In the genomic region with DNA sequence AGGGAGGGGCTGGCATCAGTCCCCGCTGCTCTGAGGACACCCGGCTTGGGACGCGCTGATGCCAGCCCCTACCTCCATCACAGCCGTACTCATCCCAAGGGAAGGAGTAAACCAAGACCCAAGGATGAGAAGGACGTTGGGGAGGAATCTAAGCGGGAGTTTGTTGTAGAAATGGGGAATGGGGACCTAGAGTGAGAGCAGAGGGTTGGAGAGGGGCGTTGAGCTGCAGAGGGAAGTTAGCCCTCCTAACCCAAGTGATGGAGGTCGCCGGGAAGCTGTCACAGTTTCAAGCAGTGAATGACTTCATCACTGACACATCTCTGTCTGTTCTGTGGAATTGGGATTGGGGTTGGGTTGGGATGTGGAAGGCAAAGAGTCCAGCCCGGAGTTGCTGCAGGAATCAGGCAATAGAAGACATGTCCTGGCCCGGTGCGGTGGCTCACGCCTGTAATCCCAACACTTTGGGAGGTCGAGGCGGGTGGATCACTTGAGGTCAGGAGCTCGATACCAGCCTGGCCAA, we compare ENCODE assay signal across 8 cellular contexts. TPM values are rescaled to one million over a fixed set of nuclear protein-coding genes. Genes with fewer than 3 reads are reported as not detected.
DNase-seq lines count a peak whose midpoint lies in the region; ATAC-seq lines count a peak whose summit lies in the region.

No MANE protein-coding gene starts in this region.

- POLR2A ChIA-PET in activated CD4-positive, alpha-beta T cell treated with anti-CD3 and anti-CD28 coated beads for 36 hours (lab: Charles Lee): no interaction called here

- H3K4me3 Mint-ChIP-seq in activated CD4-positive, alpha-beta T cell treated with anti-CD3 and anti-CD28 coated beads for 36 hours: peak overlapping the region; percentile 49
- H3K4me3 Mint-ChIP-seq in activated naive CD8-positive, alpha-beta T cell: peak overlapping the region; percentile 69
- H3K4me3 Mint-ChIP-seq in stimulated activated naive CD8-positive, alpha-beta T cell treated with anti-CD3 and anti-CD28 coated beads, Interleukin-15, amount 100 ng/mL, for 72 hours: peak overlapping the region; percentile 24 to 46

- CTCF ChIA-PET in activated CD4-positive, alpha-beta T cell treated with anti-CD3 and anti-CD28 coated beads for 36 hours (lab: Charles Lee): interaction anchor here (0.6 to 0.9 kb wide), 2 partner anchors 54 to 186 kb away, joined by 3 read pairs; no protein-coding TSS in a partner anchor

- peaks cover 2% of the 10 kb centered on the region for H3K36me3 Mint-ChIP-seq in activated CD4-positive, alpha-beta T cell treated with anti-CD3 and anti-CD28 coated beads for 36 hours (ENCODE audit: low read depth)
- peaks cover 2% of the 10 kb centered on the region for H3K36me3 Mint-ChIP-seq in activated naive CD8-positive, alpha-beta T cell

- peaks cover 11% of the 10 kb centered on the region for H3K27me3 Mint-ChIP-seq in activated CD4-positive, alpha-beta T cell treated with anti-CD3 and anti-CD28 coated beads for 36 hours
- no peaks in the 10 kb centered on the region for H3K27me3 Mint-ChIP-seq in activated naive CD8-positive, alpha-beta T cell
- H3K27me3 Mint-ChIP-seq in stimulated activated naive CD8-positive, alpha-beta T cell treated with anti-CD3 and anti-CD28 coated beads, Interleukin-15, amount 100 ng/mL, for 72 hours: peaks cover 32% of the 10 kb centered on the region

- intact Hi-C loops in activated CD4-positive, alpha-beta T cell treated with anti-CD3 and anti-CD28 coated beads for 36 hours (cut with DNase I, micrococcal nuclease): loop anchor here (1.0 to 10.0 kb wide), 4 partner anchors 157 to 1049 kb away; a partner anchor contains a TSS

- no peaks in the 10 kb centered on the region for H3K9me3 Mint-ChIP-seq in activated CD4-positive, alpha-beta T cell treated with anti-CD3 and anti-CD28 coated beads for 36 hours (ENCODE audit: low read depth)
- no peaks in the 10 kb centered on the region for H3K9me3 Mint-ChIP-seq in activated naive CD8-positive, alpha-beta T cell (ENCODE audit: low read depth)
- H3K9me3 Mint-ChIP-seq in stimulated activated naive CD8-positive, alpha-beta T cell treated with anti-CD3 and anti-CD28 coated beads, Interleukin-15, amount 100 ng/mL, for 72 hours: no peaks in the 10 kb centered on the region

- peak overlapping the region; percentile 19 for H3K27ac Mint-ChIP-seq in activated CD4-positive, alpha-beta T cell treated with anti-CD3 and anti-CD28 coated beads for 36 hours
- peak overlapping the region; percentile 64 for H3K27ac Mint-ChIP-seq in activated naive CD8-positive, alpha-beta T cell
- H3K27ac Mint-ChIP-seq in stimulated activated naive CD8-positive, alpha-beta T cell treated with anti-CD3 and anti-CD28 coated beads, Interleukin-15, amount 100 ng/mL, for 72 hours: no peak overlapping the region

- ATAC-seq in activated CD4-positive, alpha-beta T cell treated with anti-CD3 and anti-CD28 coated beads for 36 hours: no peak
- no peak for ATAC-seq in stimulated activated naive CD8-positive, alpha-beta T cell treated with anti-CD3 and anti-CD28 coated beads, Interleukin-15, amount 100 ng/mL, for 72 hours
- no peak for ATAC-seq in GM21737 (IDR thresholded peaks at IDR 0.05; ENCODE audit: unreplicated experiment)

- H3K4me1 Mint-ChIP-seq in activated CD4-positive, alpha-beta T cell treated with anti-CD3 and anti-CD28 coated beads for 36 hours: peaks cover 48% of the 10 kb centered on the region
- peaks cover 59% of the 10 kb centered on the region for H3K4me1 Mint-ChIP-seq in activated naive CD8-positive, alpha-beta T cell (ENCODE audit: low read depth)
- peaks cover 44% of the 10 kb centered on the region for H3K4me1 Mint-ChIP-seq in stimulated activated naive CD8-positive, alpha-beta T cell treated with anti-CD3 and anti-CD28 coated beads, Interleukin-15, amount 100 ng/mL, for 72 hours

- no peak for DNase-seq in activated CD4-positive, alpha-beta T cell treated with anti-CD3 and anti-CD28 coated beads for 36 hours
- DNase-seq in activated CD4-positive, alpha-beta T cell treated with anti-CD3 and anti-CD28 coated beads, Interleukin-2, amount 50 U/mL, for 48 hours: no peak
- DNase-seq in iPS-NIHi11 (ENCODE audit: low spot score): peak; percentile 46
- DNase-seq in stimulated activated naive CD8-positive, alpha-beta T cell treated with anti-CD3 and anti-CD28 coated beads, Interleukin-15, amount 100 ng/mL, for 72 hours: no peak
- DNase-seq in NCI-H774 (lab: John Stamatoyannopoulos, UW): no peak
- no peak for DNase-seq in NCI-H2107 treated with DMSO at 0.1 percent for 48 hours (lab: John Stamatoyannopoulos, UW; ENCODE audit: unreplicated experiment)

RNA-seq across cellular contexts. Expression of a gene that starts 0.8 kb away (rescaled TPM):
- 1 to 10 TPM; 2.5 TPM for total RNA-seq in activated CD4-positive, alpha-beta T cell treated with anti-CD3 and anti-CD28 coated beads for 36 hours

Comparison
In these comparisons a context has a peak if more than half of its experiments do, and no peak if none do; other contexts are left out.
1. H3K27ac Mint-ChIP-seq: peak in activated CD4-positive, alpha-beta T cell treated with anti-CD3 and anti-CD28 coated beads for 36 hours (single experiment) and activated naive CD8-positive, alpha-beta T cell (single experiment); none in stimulated activated naive CD8-positive, alpha-beta T cell treated with anti-CD3 and anti-CD28 coated beads, Interleukin-15, amount 100 ng/mL, for 72 hours (0 of 2).
2. Peak in every context shown above with its lines, with median percentiles within 50 percentile points of each other: H3K4me3 Mint-ChIP-seq.